16 cellular contexts compared by ENCODE assay signal in genomic region chrX:1741828-1742394, GRCh38.
A peak's percentile ranks its signal among the peaks of the same experiment; 100 is the strongest.
DNase-seq lines count a peak whose midpoint lies in the region; ATAC-seq, FAIRE-seq and TF ChIP-seq lines count a peak whose summit lies in the region.
"Had no signal": no experiment of that assay in that cellular context is flagged by ENCODE, and none has a peak within 500 bp of the region (broad histone marks: within the 10 kb centered on the region; RNA-seq: fewer than 3 reads in every experiment).

No MANE protein-coding gene starts in this region.

- no peak overlapping the region for H3K56ac ChIP-seq in H1 (replicated peaks; ENCODE audit: insufficient read length, low read depth, low read length)

- no peak overlapping the region for H3K4me2 ChIP-seq in H1 (ENCODE audit: insufficient read depth in 1 of 2, low read depth in 2 of 2, low read length in 2 of 2)
- H3K4me2 ChIP-seq in neural progenitor cell, result no peak overlapping the region

- H3K27me3 ChIP-seq in H1 (replicated peaks in 1 of 4; ENCODE audit: control insufficient read depth in 3 of 4, extremely low read depth in 1 of 4, insufficient read depth in 3 of 4, low read length in 3 of 4), result no peaks in the 10 kb centered on the region
- H3K27me3 ChIP-seq in neural progenitor cell, result no peaks in the 10 kb centered on the region
- H3K27me3 ChIP-seq in naive thymus-derived CD4-positive, alpha-beta T cell (ENCODE audit: control insufficient read depth in 2 of 2, insufficient read depth in 2 of 2, low read length in 2 of 2), result no peaks in the 10 kb centered on the region
- no peaks in the 10 kb centered on the region for H3K27me3 ChIP-seq in right lobe of liver

- TF ChIP-seq CTCF in H1 (IDR thresholded peaks at IDR 0.05; ENCODE audit: control extremely low read depth in 1 of 3, insufficient read depth in 1 of 3, low read depth in 1 of 3, low read length in 3 of 3) (no peak), neural progenitor cell (IDR thresholded peaks at IDR 0.05) (no peak), right lobe of liver (IDR thresholded peaks at IDR 0.05) (no peak), coronary artery (IDR thresholded peaks at IDR 0.05) (no peak)

- H2AFZ ChIP-seq in H1 (ENCODE audit: low read length) (peak overlapping the region; percentile 76; the same call in 1 of the 2 replicates), neural progenitor cell (replicated peaks) (no peak overlapping the region)

- H3K27ac Mint-ChIP-seq in activated naive CD4-positive, alpha-beta T cell treated with anti-CD3 and anti-CD28 coated beads, Interleukin-2, amount 50 U/mL, for 24 hours, result peak overlapping the region; percentile 82
- H3K27ac Mint-ChIP-seq in activated naive CD4-positive, alpha-beta T cell treated with anti-CD3 and anti-CD28 coated beads for 36 hours, result no peak overlapping the region
- H3K27ac Mint-ChIP-seq in neural progenitor cell, result peak overlapping the region; percentile 54
- H3K27ac Mint-ChIP-seq in naive thymus-derived CD4-positive, alpha-beta T cell, result no peak overlapping the region
- H3K27ac Mint-ChIP-seq: CD4-positive, alpha-beta T cell had no signal

- H2AK5ac ChIP-seq in H1 (ENCODE audit: low read depth, low read length), result no peak overlapping the region

- no peaks in the 10 kb centered on the region for H3K36me3 ChIP-seq in H1 (ENCODE audit: control insufficient read depth in 2 of 4, insufficient read depth in 4 of 4, low read length in 3 of 4)
- H3K36me3 ChIP-seq in neural progenitor cell, result no peaks in the 10 kb centered on the region
- H3K36me3 ChIP-seq in naive thymus-derived CD4-positive, alpha-beta T cell (ENCODE audit: control insufficient read depth in 2 of 3, insufficient read depth in 3 of 3, low read length in 3 of 3), result peaks cover 0 to 41% (median 0%) of the 10 kb centered on the region in 3 experiments
- H3K36me3 ChIP-seq in right lobe of liver, result no peaks in the 10 kb centered on the region

- H3K27me3 Mint-ChIP-seq in activated naive CD4-positive, alpha-beta T cell treated with anti-CD3 and anti-CD28 coated beads, Interleukin-2, amount 50 U/mL, for 24 hours, result no peaks in the 10 kb centered on the region
- H3K27me3 Mint-ChIP-seq in activated naive CD4-positive, alpha-beta T cell treated with anti-CD3 and anti-CD28 coated beads for 36 hours (ENCODE audit: low read depth), result no peaks in the 10 kb centered on the region
- H3K27me3 Mint-ChIP-seq in neural progenitor cell (ENCODE audit: insufficient read depth, low read depth), result peaks cover 8% of the 10 kb centered on the region
- peaks cover 0 to 3% (median 0%) of the 10 kb centered on the region in 5 donors for H3K27me3 Mint-ChIP-seq in naive thymus-derived CD4-positive, alpha-beta T cell
- H3K27me3 Mint-ChIP-seq: CD4-positive, alpha-beta T cell had no signal

- H2BK5ac ChIP-seq in H1 (ENCODE audit: low read depth, low read length), result no peak overlapping the region

- H3K4me1 Mint-ChIP-seq in activated naive CD4-positive, alpha-beta T cell treated with anti-CD3 and anti-CD28 coated beads, Interleukin-2, amount 50 U/mL, for 24 hours, result no peaks in the 10 kb centered on the region
- no peaks in the 10 kb centered on the region for H3K4me1 Mint-ChIP-seq in activated naive CD4-positive, alpha-beta T cell treated with anti-CD3 and anti-CD28 coated beads for 36 hours (ENCODE audit: low read depth)
- H3K4me1 Mint-ChIP-seq in neural progenitor cell, result no peaks in the 10 kb centered on the region
- no peaks in the 10 kb centered on the region for H3K4me1 Mint-ChIP-seq in naive thymus-derived CD4-positive, alpha-beta T cell

- no peak overlapping the region for H3K4me3 Mint-ChIP-seq in activated naive CD4-positive, alpha-beta T cell treated with anti-CD3 and anti-CD28 coated beads, Interleukin-2, amount 50 U/mL, for 24 hours
- no peak overlapping the region for H3K4me3 Mint-ChIP-seq in activated naive CD4-positive, alpha-beta T cell treated with anti-CD3 and anti-CD28 coated beads for 36 hours
- no peak overlapping the region for H3K4me3 Mint-ChIP-seq in neural progenitor cell
- H3K4me3 Mint-ChIP-seq in naive thymus-derived CD4-positive, alpha-beta T cell, result no peak overlapping the region
- H3K4me3 Mint-ChIP-seq: CD4-positive, alpha-beta T cell had no signal

- H3K79me2 ChIP-seq in H1 (ENCODE audit: control insufficient read depth in 1 of 2, insufficient read depth in 2 of 2, low read length in 2 of 2) (no peaks in the 10 kb centered on the region), neural progenitor cell (ENCODE audit: low read depth) (no peaks in the 10 kb centered on the region)

- no peak for ATAC-seq in HG03520 (IDR thresholded peaks at IDR 0.05; ENCODE audit: unreplicated experiment)
- ATAC-seq in naive thymus-derived CD4-positive, alpha-beta T cell, result no peak
- ATAC-seq in right lobe of liver, result no peak
- ATAC-seq: HCT116 had no signal

- H2BK12ac ChIP-seq in H1 (ENCODE audit: low read depth, low read length), result no peak overlapping the region

- H3K4ac ChIP-seq in H1 (replicated peaks; ENCODE audit: insufficient read length, low read depth, low read length), result no peak overlapping the region

- peaks cover 3 to 4% of the 10 kb centered on the region in 2 experiments; a peak in 3 of 4 replicates for H3K9me3 ChIP-seq in H1 (ENCODE audit: insufficient read depth in 2 of 2, low read depth in 1 of 2, low read length in 1 of 2)
- H3K9me3 ChIP-seq in neural progenitor cell (ENCODE audit: low read depth), result no peaks in the 10 kb centered on the region
- peaks cover 0 to 13% (median 0%) of the 10 kb centered on the region in 3 experiments for H3K9me3 ChIP-seq in naive thymus-derived CD4-positive, alpha-beta T cell (ENCODE audit: control insufficient read depth in 2 of 3, low read length in 3 of 3)
- no peaks in the 10 kb centered on the region for H3K9me3 ChIP-seq in right lobe of liver

- no peak overlapping the region for H3K4me3 ChIP-seq in H1 (ENCODE audit: extremely low read depth in 1 of 4, insufficient read depth in 2 of 4, low read depth in 3 of 4, low read length in 4 of 4)
- no peak overlapping the region for H3K4me3 ChIP-seq in neural progenitor cell
- no peak overlapping the region for H3K4me3 ChIP-seq in naive thymus-derived CD4-positive, alpha-beta T cell (ENCODE audit: low read length)
- no peak overlapping the region for H3K4me3 ChIP-seq in right lobe of liver
- H3K4me3 ChIP-seq in coronary artery, result no peak overlapping the region

- no peak overlapping the region for H2BK15ac ChIP-seq in H1 (ENCODE audit: low read length)

- H4K20me1 ChIP-seq in H1 (replicated peaks in 1 of 2; ENCODE audit: control insufficient read depth in 1 of 2, insufficient read depth in 2 of 2, low read length in 2 of 2), result no peaks in the 10 kb centered on the region
- H4K20me1 ChIP-seq in neural progenitor cell (ENCODE audit: low read depth), result no peaks in the 10 kb centered on the region

- no peak overlapping the region for H3K18ac ChIP-seq in H1 (ENCODE audit: extremely low read depth, low read length)

- no peak for TF ChIP-seq RAD21 in H1 (IDR thresholded peaks at IDR 0.05 in 1 of 2, conservative IDR thresholded peaks at IDR 0.05 in 1 of 2; ENCODE audit: low read depth in 2 of 2, low read length in 2 of 2)

- POLR2A ChIA-PET in H1 (lab: Charles Lee; ENCODE audit: partially characterized antibody), result no interaction called here
- POLR2A ChIA-PET in naive thymus-derived CD4-positive, alpha-beta T cell (lab: Charles Lee), result no interaction called here

- H3K23me2 ChIP-seq in H1 (ENCODE audit: low read depth, low read length), result no peaks in the 10 kb centered on the region

- no peaks in the 10 kb centered on the region for H3K79me1 ChIP-seq in H1 (ENCODE audit: low read depth, low read length)

- no peak for DNase-seq in activated naive CD4-positive, alpha-beta T cell treated with anti-CD3 and anti-CD28 coated beads for 36 hours
- DNase-seq in H1 (ENCODE audit: low read depth in 1 of 2, low spot score in 2 of 2), result no peak
- DNase-seq in neural progenitor cell (ENCODE audit: low spot score), result no peak
- no peak for DNase-seq in naive thymus-derived CD4-positive, alpha-beta T cell
- no peak for DNase-seq in right lobe of liver
- DNase-seq in coronary artery (ENCODE audit: low spot score), result no peak
- DNase-seq: 8988T; ACHN; C1 segment of cervical spinal cord; Calu3; CD4-positive, alpha-beta T cell; DMS 273 treated with DMSO at 0.1 percent for 48 hours had no signal

- no peak overlapping the region for H4K91ac ChIP-seq in H1 (replicated peaks; ENCODE audit: insufficient read length, low read length)

- no peak overlapping the region for H3K14ac ChIP-seq in H1 (ENCODE audit: insufficient read length)

- TF ChIP-seq POLR2A in H1 (IDR thresholded peaks at IDR 0.05; ENCODE audit: control extremely low read depth in 1 of 2, low read depth in 2 of 2, low read length in 2 of 2) (no peak), right lobe of liver (IDR thresholded peaks at IDR 0.05) (no peak)

- H3K4me1 ChIP-seq in H1 (replicated peaks in 1 of 4; ENCODE audit: control insufficient read depth in 3 of 4, insufficient read depth in 4 of 4, low read length in 3 of 4), result peaks cover 0 to 2% (median 0%) of the 10 kb centered on the region in 4 experiments; a peak in 2 of 7 replicates
- H3K4me1 ChIP-seq in neural progenitor cell, result no peaks in the 10 kb centered on the region
- no peaks in the 10 kb centered on the region for H3K4me1 ChIP-seq in naive thymus-derived CD4-positive, alpha-beta T cell (ENCODE audit: control insufficient read depth in 2 of 2, insufficient read depth in 2 of 2, low read length in 2 of 2)
- H3K4me1 ChIP-seq in right lobe of liver, result no peaks in the 10 kb centered on the region

- no peak overlapping the region for H2BK20ac ChIP-seq in H1 (ENCODE audit: low read length)

- no peak overlapping the region for H2BK120ac ChIP-seq in H1 (replicated peaks; ENCODE audit: low read depth, low read length)

- H4K8ac ChIP-seq in H1 (ENCODE audit: extremely low read depth, insufficient read depth, low read length), result no peak overlapping the region

- intact Hi-C loops in activated naive CD4-positive, alpha-beta T cell treated with anti-CD3 and anti-CD28 coated beads for 36 hours (cut with micrococcal nuclease), result no loop called here
- intact Hi-C loops in naive thymus-derived CD4-positive, alpha-beta T cell (cut with micrococcal nuclease), result no loop called here
- intact Hi-C loops in right lobe of liver (cut with DNase I), result no loop called here

- H3K9me3 Mint-ChIP-seq in activated naive CD4-positive, alpha-beta T cell treated with anti-CD3 and anti-CD28 coated beads, Interleukin-2, amount 50 U/mL, for 24 hours, result peaks cover 14% of the 10 kb centered on the region
- peaks cover 29% of the 10 kb centered on the region for H3K9me3 Mint-ChIP-seq in activated naive CD4-positive, alpha-beta T cell treated with anti-CD3 and anti-CD28 coated beads for 36 hours
- H3K9me3 Mint-ChIP-seq in neural progenitor cell, result peaks cover 33% of the 10 kb centered on the region
- H3K9me3 Mint-ChIP-seq in naive thymus-derived CD4-positive, alpha-beta T cell, result peaks cover 0 to 49% (median 11%) of the 10 kb centered on the region in 11 donors

- no peak overlapping the region for H4K5ac ChIP-seq in H1 (ENCODE audit: insufficient read length, low read depth, low read length)

- no peak overlapping the region for H3K23ac ChIP-seq in H1 (ENCODE audit: insufficient read length)

- FAIRE-seq in H1 (lab: Jason Lieb, UNC), result no peak
- FAIRE-seq: H54 had no signal

- H3K9ac ChIP-seq in H1 (replicated peaks in 1 of 4; ENCODE audit: extremely low read depth in 1 of 4, low read depth in 3 of 4, low read length in 3 of 4) (no peak overlapping the region), neural progenitor cell (no peak overlapping the region)

- 77% methylated on average over 10 of the region's 10 CpGs; no CpG with 5 or more reads in 1 of the 2 experiments for WGBS in H1 (ENCODE audit: extremely low coverage in 1 of 2, insufficient coverage in 1 of 2, insufficient read length in 1 of 2, insufficient replicate concordance in 2 of 2, low coverage in 1 of 2, low lambda C conversion rate in 2 of 2, missing lambda C conversion rate in 1 of 2), 2 experiments
- 61% methylated on average over 9 of the region's 10 CpGs for WGBS in right lobe of liver (ENCODE audit: insufficient coverage, low coverage, low lambda C conversion rate, missing lambda C conversion rate)

- CTCF ChIA-PET in activated naive CD4-positive, alpha-beta T cell treated with anti-CD3 and anti-CD28 coated beads for 36 hours (lab: Charles Lee), result no interaction called here
- CTCF ChIA-PET in H1 (lab: Charles Lee; ENCODE audit: partially characterized antibody), result no interaction called here
- CTCF ChIA-PET in naive thymus-derived CD4-positive, alpha-beta T cell (lab: Charles Lee), result no interaction called here

- H3K36me3 Mint-ChIP-seq in activated naive CD4-positive, alpha-beta T cell treated with anti-CD3 and anti-CD28 coated beads, Interleukin-2, amount 50 U/mL, for 24 hours, result peaks cover 16% of the 10 kb centered on the region
- peaks cover 56% of the 10 kb centered on the region for H3K36me3 Mint-ChIP-seq in activated naive CD4-positive, alpha-beta T cell treated with anti-CD3 and anti-CD28 coated beads for 36 hours (ENCODE audit: low read depth)
- H3K36me3 Mint-ChIP-seq in neural progenitor cell, result peaks cover 2% of the 10 kb centered on the region
- H3K36me3 Mint-ChIP-seq in naive thymus-derived CD4-positive, alpha-beta T cell, result peaks cover 47 to 72% (median 59%) of the 10 kb centered on the region in 5 donors

- H3K27ac ChIP-seq in H1 (ENCODE audit: low read depth, low read length), result no peak overlapping the region
- H3K27ac ChIP-seq in neural progenitor cell, result no peak overlapping the region
- H3K27ac ChIP-seq in naive thymus-derived CD4-positive, alpha-beta T cell (ENCODE audit: low read depth, low read length), result no peak overlapping the region
- no peak overlapping the region for H3K27ac ChIP-seq in right lobe of liver
- H3K27ac ChIP-seq in coronary artery, result no peak overlapping the region

- no peaks in the 10 kb centered on the region for H3F3A ChIP-seq in neural progenitor cell (ENCODE audit: low read depth)

- no peak for TF ChIP-seq EP300 in H1 (IDR thresholded peaks at IDR 0.05; ENCODE audit: borderline replicate concordance in 1 of 2, low read depth in 2 of 2, low read length in 2 of 2)

Comparison
In these comparisons a context has a peak if more than half of its experiments do, and no peak if none do; other contexts are left out.
1. H3K27ac Mint-ChIP-seq: peak in activated naive CD4-positive, alpha-beta T cell treated with anti-CD3 and anti-CD28 coated beads, Interleukin-2, amount 50 U/mL, for 24 hours (single experiment) and neural progenitor cell (single experiment); none in activated naive CD4-positive, alpha-beta T cell treated with anti-CD3 and anti-CD28 coated beads for 36 hours (single experiment) and naive thymus-derived CD4-positive, alpha-beta T cell (0 of 9).